Comparison of ENCODE assay signal across 30 cellular contexts in the genomic region with DNA sequence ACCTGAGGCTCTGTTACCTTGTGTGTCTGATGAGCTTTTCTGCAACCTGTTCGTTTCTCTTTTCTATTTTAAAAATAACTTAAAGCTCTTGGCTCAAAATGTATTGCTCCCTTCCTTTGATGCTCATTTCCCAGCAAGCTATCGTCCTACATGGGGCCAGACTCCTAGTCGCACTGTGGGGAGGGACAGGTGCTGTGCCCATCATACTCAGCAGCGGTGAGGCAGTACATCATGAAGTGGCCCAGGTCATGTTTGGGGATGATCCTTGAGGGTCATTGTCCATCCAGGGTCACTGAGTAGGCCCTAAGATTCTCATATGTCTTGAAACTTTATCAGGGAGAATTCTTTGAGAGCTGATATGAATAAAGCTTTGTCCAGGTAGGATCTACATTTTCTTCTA. TPM values are rescaled to one million over a fixed set of nuclear protein-coding genes. Genes with fewer than 3 reads are reported as not detected.
"Had no signal": no experiment of that assay in that cellular context is flagged by ENCODE, and none has a peak within 500 bp of the region (broad histone marks: within the 10 kb centered on the region; RNA-seq: fewer than 3 reads in every experiment).

No MANE protein-coding gene starts in this region.

- H3K27ac Mint-ChIP-seq: activated B cell treated with CpG ODN at 0.5 μM for 24 hours; activated CD4-positive, alpha-beta T cell treated with anti-CD3 and anti-CD28 coated beads, Interleukin-2, amount 10 ng/mL, durations not matched to agents 24 days and 14 days; activated CD8-positive, alpha-beta memory T cell treated with anti-CD3 and anti-CD28 coated beads, Interleukin-2, amount 10 ng/mL, durations not matched to agents 7 days and 5 days; activated naive CD8-positive, alpha-beta T cell treated with anti-CD3 and anti-CD28 coated beads, Interleukin-2, amount 10 ng/mL, durations not matched to agents 7 days and 5 days; activated T-cell treated with anti-CD3 and anti-CD28 coated beads, Interleukin-2, amount 50 U/mL, for 24 hours; activated T-helper 1 cell treated with anti-CD3 and anti-CD28 coated beads, Interleukin-12 subunit alpha, Interleukin-12 subunit beta, Interleukin-2, Interleukin-4 antibody, amounts not matched to agents 30 ng/mL and 10 ng/mL and 1 ng/mL, durations not matched to agents 14 hours and 24 hours and 36 hours had no signal

- H3K9me3 Mint-ChIP-seq: activated B cell treated with CpG ODN at 0.5 μM for 24 hours; activated naive CD4-positive, alpha-beta T cell treated with anti-CD3 and anti-CD28 coated beads for 36 hours; activated T-cell treated with anti-CD3 and anti-CD28 coated beads, Interleukin-2, amount 50 U/mL, for 24 hours had no signal

- ATAC-seq: activated CD8-positive, alpha-beta memory T cell treated with anti-CD3 and anti-CD28 coated beads, Interleukin-2, amount 10 ng/mL, durations not matched to agents 7 days and 5 days; body of pancreas had no signal

- FAIRE-seq: bronchial epithelial cell, TTC549 had no signal

- H3K27me3 ChIP-seq: body of pancreas had no signal

- H3K27ac ChIP-seq: body of pancreas had no signal

- H3K9me3 ChIP-seq: body of pancreas had no signal

- H3K4me3 ChIP-seq: body of pancreas had no signal

- H3K4me3 Mint-ChIP-seq: activated B cell treated with CpG ODN at 0.5 μM for 24 hours; activated CD4-positive, alpha-beta T cell treated with anti-CD3 and anti-CD28 coated beads, Interleukin-2, amount 10 ng/mL, durations not matched to agents 24 days and 14 days; activated CD8-positive, alpha-beta memory T cell treated with anti-CD3 and anti-CD28 coated beads, Interleukin-2, amount 10 ng/mL, durations not matched to agents 7 days and 5 days; activated naive CD4-positive, alpha-beta T cell treated with anti-CD3 and anti-CD28 coated beads for 36 hours; activated naive CD8-positive, alpha-beta T cell treated with anti-CD3 and anti-CD28 coated beads, Interleukin-2, amount 10 ng/mL, durations not matched to agents 7 days and 5 days; activated T-cell treated with anti-CD3 and anti-CD28 coated beads, Interleukin-2, amount 50 U/mL, for 24 hours; activated T-helper 1 cell treated with anti-CD3 and anti-CD28 coated beads, Interleukin-12 subunit alpha, Interleukin-12 subunit beta, Interleukin-2, Interleukin-4 antibody, amounts not matched to agents 30 ng/mL and 10 ng/mL and 1 ng/mL, durations not matched to agents 14 hours and 24 hours and 36 hours had no signal

- DNase-seq: activated B cell treated with CpG ODN at 0.5 μM for 24 hours; activated CD4-positive, alpha-beta T cell treated with anti-CD3 and anti-CD28 coated beads for 1 hour; activated CD4-positive, alpha-beta T cell treated with anti-CD3 and anti-CD28 coated beads, Interleukin-2, amount 10 ng/mL, durations not matched to agents 24 days and 14 days; activated CD4-positive, alpha-beta T cell treated with anti-CD3 and anti-CD28 coated beads, Interleukin-2, amount 50 U/mL, for 48 hours; activated CD8-positive, alpha-beta memory T cell treated with anti-CD3 and anti-CD28 coated beads, Interleukin-2, amount 10 ng/mL, durations not matched to agents 7 days and 5 days; activated effector memory CD4-positive, alpha-beta T cell treated with anti-CD3 and anti-CD28 coated beads, Interleukin-2, amount 50 U/mL, for 16 hours; activated naive CD4-positive, alpha-beta T cell treated with anti-CD3 and anti-CD28 coated beads for 36 hours; activated naive CD8-positive, alpha-beta T cell treated with anti-CD3 and anti-CD28 coated beads, Interleukin-2, amount 10 ng/mL, durations not matched to agents 7 days and 5 days; activated T-cell treated with anti-CD3 and anti-CD28 coated beads, Interleukin-2, amount 50 U/mL, for 24 hours; aorta; central memory CD4-positive, alpha-beta T cell; KG1; NCI-H1092; NCI-H1417; NCI-H1930; NCI-H2171; NCI-H2227 treated with DMSO at 0.1 percent for 48 hours; NCI-H446 treated with DMSO at 0.1 percent for 48 hours; NCI-H526; NCI-H774; SIG-M5; T-helper 2 cell; T1000 had no signal

- H3K27me3 Mint-ChIP-seq: activated B cell treated with CpG ODN at 0.5 μM for 24 hours; activated CD4-positive, alpha-beta T cell treated with anti-CD3 and anti-CD28 coated beads, Interleukin-2, amount 10 ng/mL, durations not matched to agents 24 days and 14 days; activated CD8-positive, alpha-beta memory T cell treated with anti-CD3 and anti-CD28 coated beads, Interleukin-2, amount 10 ng/mL, durations not matched to agents 7 days and 5 days; activated naive CD8-positive, alpha-beta T cell treated with anti-CD3 and anti-CD28 coated beads, Interleukin-2, amount 10 ng/mL, durations not matched to agents 7 days and 5 days; activated T-cell treated with anti-CD3 and anti-CD28 coated beads, Interleukin-2, amount 50 U/mL, for 24 hours had no signal

RNA-seq across cellular contexts. Expression of a gene that starts 41.1 kb away (rescaled TPM):
- total RNA-seq: activated B cell treated with CpG ODN at 0.5 μM for 24 hours; activated CD4-positive, alpha-beta T cell treated with anti-CD3 and anti-CD28 coated beads, Interleukin-2, amount 10 ng/mL, durations not matched to agents 24 days and 14 days; activated CD8-positive, alpha-beta memory T cell treated with anti-CD3 and anti-CD28 coated beads, Interleukin-2, amount 10 ng/mL, durations not matched to agents 7 days and 5 days; activated naive CD4-positive, alpha-beta T cell treated with anti-CD3 and anti-CD28 coated beads for 36 hours; activated naive CD8-positive, alpha-beta T cell treated with anti-CD3 and anti-CD28 coated beads, Interleukin-2, amount 10 ng/mL, durations not matched to agents 7 days and 5 days; activated T-helper 1 cell treated with anti-CD3 and anti-CD28 coated beads, Interleukin-12 subunit alpha, Interleukin-12 subunit beta, Interleukin-2, Interleukin-4 antibody, amounts not matched to agents 30 ng/mL and 10 ng/mL and 1 ng/mL, durations not matched to agents 14 hours and 24 hours and 36 hours; bronchial epithelial cell; OCI-LY7; RPMI7951 had no signal

RNA-seq across cellular contexts. Expression of a gene that starts 55.4 kb away (rescaled TPM):
- total RNA-seq: activated B cell treated with CpG ODN at 0.5 μM for 24 hours; activated CD4-positive, alpha-beta T cell treated with anti-CD3 and anti-CD28 coated beads, Interleukin-2, amount 10 ng/mL, durations not matched to agents 24 days and 14 days; activated CD8-positive, alpha-beta memory T cell treated with anti-CD3 and anti-CD28 coated beads, Interleukin-2, amount 10 ng/mL, durations not matched to agents 7 days and 5 days; activated naive CD4-positive, alpha-beta T cell treated with anti-CD3 and anti-CD28 coated beads for 36 hours; activated naive CD8-positive, alpha-beta T cell treated with anti-CD3 and anti-CD28 coated beads, Interleukin-2, amount 10 ng/mL, durations not matched to agents 7 days and 5 days; activated T-helper 1 cell treated with anti-CD3 and anti-CD28 coated beads, Interleukin-12 subunit alpha, Interleukin-12 subunit beta, Interleukin-2, Interleukin-4 antibody, amounts not matched to agents 30 ng/mL and 10 ng/mL and 1 ng/mL, durations not matched to agents 14 hours and 24 hours and 36 hours; bronchial epithelial cell; LHCN-M2; OCI-LY7; RPMI7951 had no signal
